23 cellular contexts compared by ENCODE assay signal in the genomic region with DNA sequence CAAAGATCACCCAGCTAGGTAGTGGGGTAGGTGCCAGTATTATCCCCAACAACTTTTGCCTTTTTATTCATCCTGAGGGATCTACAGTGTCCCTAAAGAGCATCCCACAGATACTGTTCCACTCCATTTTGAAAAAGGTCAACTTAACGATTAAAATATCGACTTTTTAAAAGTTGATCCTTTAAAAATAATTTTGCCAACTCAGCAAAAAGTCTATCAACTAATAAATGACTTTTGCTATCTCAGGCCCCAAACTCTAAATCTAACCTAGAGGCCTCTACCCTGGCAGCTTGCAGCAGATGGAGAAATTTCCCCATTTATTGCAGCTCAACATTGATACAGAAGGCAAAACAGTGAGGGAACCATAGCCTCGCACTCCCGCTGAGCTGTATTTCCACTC.
DNase-seq lines count a peak whose midpoint lies in the region; ATAC-seq, FAIRE-seq and TF ChIP-seq lines count a peak whose summit lies in the region.
"Had no signal": no experiment of that assay in that cellular context is flagged by ENCODE, and none has a peak within 500 bp of the region (broad histone marks: within the 10 kb centered on the region; RNA-seq: fewer than 3 reads in every experiment).

No MANE protein-coding gene starts in this region.

- H4K20me1 ChIP-seq in DND-41 (ENCODE audit: insufficient read depth, low read length) = no peaks in the 10 kb centered on the region
- no peaks in the 10 kb centered on the region for H4K20me1 ChIP-seq in H1 (replicated peaks in 1 of 2; ENCODE audit: control insufficient read depth in 1 of 2, insufficient read depth in 2 of 2, low read length in 2 of 2)

- intact Hi-C loops in Right ventricle myocardium superior (cut with DNase I) = no loop called here

- TF ChIP-seq EP300 in H1 (IDR thresholded peaks at IDR 0.05; ENCODE audit: borderline replicate concordance in 1 of 2, low read depth in 2 of 2, low read length in 2 of 2) = no peak

- H3K4me2 ChIP-seq in DND-41 (ENCODE audit: insufficient read depth, low read length) = peak overlapping the region; percentile 11; the same call in 1 of the 2 replicates
- H3K4me2 ChIP-seq in H1 (ENCODE audit: insufficient read depth in 1 of 2, low read depth in 2 of 2, low read length in 2 of 2) = no peak overlapping the region

- H3K36me3 Mint-ChIP-seq in activated naive CD4-positive, alpha-beta T cell treated with anti-CD3 and anti-CD28 coated beads, Interleukin-2, amount 50 U/mL, for 24 hours = peaks cover 41% of the 10 kb centered on the region
- H3K36me3 Mint-ChIP-seq in mesothelial cell of epicardium = no peaks in the 10 kb centered on the region
- H3K36me3 Mint-ChIP-seq: CD8-positive, alpha-beta memory T cell had no signal

- H3K18ac ChIP-seq in H1 (ENCODE audit: extremely low read depth, low read length) = no peak overlapping the region

- H3K23me2 ChIP-seq in H1 (ENCODE audit: low read depth, low read length) = no peaks in the 10 kb centered on the region

- WGBS in H1 (ENCODE audit: extremely low coverage in 1 of 2, insufficient coverage in 1 of 2, insufficient read length in 1 of 2, insufficient replicate concordance in 2 of 2, low coverage in 1 of 2, low lambda C conversion rate in 2 of 2, missing lambda C conversion rate in 1 of 2), 2 experiments = 80% methylated on average over 4 of the region's 4 CpGs; no CpG with 5 or more reads in 1 of the 2 experiments

- H3K56ac ChIP-seq in H1 (replicated peaks; ENCODE audit: insufficient read length, low read depth, low read length) = no peak overlapping the region

- H3K79me2 ChIP-seq in DND-41 (ENCODE audit: insufficient read depth, low read length) (no peaks in the 10 kb centered on the region), H1 (ENCODE audit: control insufficient read depth in 1 of 2, insufficient read depth in 2 of 2, low read length in 2 of 2) (no peaks in the 10 kb centered on the region)

- no peak for TF ChIP-seq CTCF in DND-41 (IDR thresholded peaks at IDR 0.05; ENCODE audit: borderline replicate concordance, extremely low read depth, low read length, poor library complexity, severe bottlenecking)
- TF ChIP-seq CTCF in H1 (IDR thresholded peaks at IDR 0.05; ENCODE audit: control extremely low read depth in 1 of 3, insufficient read depth in 1 of 3, low read depth in 1 of 3, low read length in 3 of 3) = no peak
- no peak for TF ChIP-seq CTCF in mesothelial cell of epicardium (IDR thresholded peaks at IDR 0.05; ENCODE audit: unreplicated experiment)

- H2BK20ac ChIP-seq in H1 (ENCODE audit: low read length) = no peak overlapping the region

- no peak overlapping the region for H3K14ac ChIP-seq in H1 (ENCODE audit: insufficient read length)

- TF ChIP-seq POLR2A in H1 (IDR thresholded peaks at IDR 0.05; ENCODE audit: control extremely low read depth in 1 of 2, low read depth in 2 of 2, low read length in 2 of 2) = no peak

- H3K27ac Mint-ChIP-seq in activated naive CD4-positive, alpha-beta T cell treated with anti-CD3 and anti-CD28 coated beads, Interleukin-2, amount 50 U/mL, for 24 hours = peak overlapping the region; percentile 70
- no peak overlapping the region for H3K27ac Mint-ChIP-seq in mesothelial cell of epicardium

- no peaks in the 10 kb centered on the region for H3K27me3 Mint-ChIP-seq in activated naive CD4-positive, alpha-beta T cell treated with anti-CD3 and anti-CD28 coated beads, Interleukin-2, amount 50 U/mL, for 24 hours
- peaks cover 4% of the 10 kb centered on the region for H3K27me3 Mint-ChIP-seq in mesothelial cell of epicardium (ENCODE audit: low read depth)

- H4K5ac ChIP-seq in H1 (ENCODE audit: insufficient read length, low read depth, low read length) = no peak overlapping the region

- no peak overlapping the region for H3K9ac ChIP-seq in DND-41 (ENCODE audit: low read depth, low read length)
- no peak overlapping the region for H3K9ac ChIP-seq in H1 (replicated peaks in 1 of 4; ENCODE audit: extremely low read depth in 1 of 4, low read depth in 3 of 4, low read length in 3 of 4)

- no peak overlapping the region for H4K91ac ChIP-seq in H1 (replicated peaks; ENCODE audit: insufficient read length, low read length)

- H3K4me3 ChIP-seq in DND-41 (ENCODE audit: low read depth in 1 of 2, low read length in 2 of 2) (no peak overlapping the region), H1 (ENCODE audit: extremely low read depth in 1 of 4, insufficient read depth in 2 of 4, low read depth in 3 of 4, low read length in 4 of 4) (no peak overlapping the region)
- H3K4me3 ChIP-seq: MG63, SJCRH30 had no signal

- H3K27me3 ChIP-seq in DND-41 (ENCODE audit: insufficient read depth, low read length, poor library complexity) (no peaks in the 10 kb centered on the region), H1 (replicated peaks in 1 of 4; ENCODE audit: control insufficient read depth in 3 of 4, extremely low read depth in 1 of 4, insufficient read depth in 3 of 4, low read length in 3 of 4) (peaks cover 0 to 2% (median 0%) of the 10 kb centered on the region in 4 experiments; a peak in 2 of 7 replicates)
- H3K27me3 ChIP-seq: MG63, SJCRH30 had no signal

- H3K4me1 Mint-ChIP-seq in activated naive CD4-positive, alpha-beta T cell treated with anti-CD3 and anti-CD28 coated beads, Interleukin-2, amount 50 U/mL, for 24 hours = peaks cover 81% of the 10 kb centered on the region
- peaks cover 14% of the 10 kb centered on the region for H3K4me1 Mint-ChIP-seq in mesothelial cell of epicardium

- H2BK12ac ChIP-seq in H1 (ENCODE audit: low read depth, low read length) = no peak overlapping the region

- DNase-seq in activated naive CD4-positive, alpha-beta T cell treated with Interleukin-2 at 50 U/mL for 16 hours = no peak
- no peak for DNase-seq in DND-41
- DNase-seq in H1 (ENCODE audit: low read depth in 1 of 2, low spot score in 2 of 2) = no peak
- DNase-seq in Right ventricle myocardium superior = no peak
- no peak for DNase-seq in mesothelial cell of epicardium (ENCODE audit: low spot score in 2 of 2, unreplicated experiment in 2 of 2)
- no peak for DNase-seq in stimulated activated naive CD8-positive, alpha-beta T cell treated with anti-CD3 and anti-CD28 coated beads, Interleukin-15, Interleukin-2, amounts not matched to agents 100 U/mL and 50 U/mL, for 24 hours
- DNase-seq: C1 segment of cervical spinal cord; CD8-positive, alpha-beta memory T cell; DMS153; MG63; NCI-H2029; NCI-H446; NCI-H524 treated with DMSO at 0.1 percent for 48 hours; NCI-H774; NK-92 treated with Interleukin-12 subunit alpha and Interleukin-12 subunit beta, amount 100 ng/mL, for 24 hours; PC-3; SJCRH30 had no signal

- no peak overlapping the region for H2BK120ac ChIP-seq in H1 (replicated peaks; ENCODE audit: low read depth, low read length)

- FAIRE-seq in H1 (lab: Jason Lieb, UNC) = no peak
- FAIRE-seq: A204.1, GM19239 had no signal

- no peak overlapping the region for H2AFZ ChIP-seq in DND-41 (ENCODE audit: low read depth, low read length)
- H2AFZ ChIP-seq in H1 (ENCODE audit: low read length) = no peak overlapping the region

- no peak overlapping the region for H2BK15ac ChIP-seq in H1 (ENCODE audit: low read length)

- H3K9me3 Mint-ChIP-seq in activated naive CD4-positive, alpha-beta T cell treated with anti-CD3 and anti-CD28 coated beads, Interleukin-2, amount 50 U/mL, for 24 hours = no peaks in the 10 kb centered on the region
- peaks cover 4% of the 10 kb centered on the region for H3K9me3 Mint-ChIP-seq in mesothelial cell of epicardium

- POLR2A ChIA-PET in H1 (lab: Charles Lee; ENCODE audit: partially characterized antibody) = no interaction called here

- H4K8ac ChIP-seq in H1 (ENCODE audit: extremely low read depth, insufficient read depth, low read length) = no peak overlapping the region

- CTCF ChIA-PET in H1 (lab: Charles Lee; ENCODE audit: partially characterized antibody) = no interaction called here

- H3K23ac ChIP-seq in H1 (ENCODE audit: insufficient read length) = no peak overlapping the region

- no peak for TF ChIP-seq RAD21 in H1 (IDR thresholded peaks at IDR 0.05 in 1 of 2, conservative IDR thresholded peaks at IDR 0.05 in 1 of 2; ENCODE audit: low read depth in 2 of 2, low read length in 2 of 2)

- H3K4me1 ChIP-seq in DND-41 (ENCODE audit: insufficient read depth, low read length) (peaks cover 33% of the 10 kb centered on the region), H1 (replicated peaks in 1 of 4; ENCODE audit: control insufficient read depth in 3 of 4, insufficient read depth in 4 of 4, low read length in 3 of 4) (peaks cover 0 to 11% (median 0%) of the 10 kb centered on the region in 4 experiments; a peak in 2 of 7 replicates)
- H3K4me1 ChIP-seq: SJCRH30 had no signal

- H3K36me3 ChIP-seq in DND-41 (ENCODE audit: insufficient read depth, low read length) (peaks cover 14% of the 10 kb centered on the region), H1 (ENCODE audit: control insufficient read depth in 2 of 4, insufficient read depth in 4 of 4, low read length in 3 of 4) (no peaks in the 10 kb centered on the region)
- H3K36me3 ChIP-seq: MG63, SJCRH30 had no signal

- peak overlapping the region; percentile 7 for H3K4me3 Mint-ChIP-seq in activated naive CD4-positive, alpha-beta T cell treated with anti-CD3 and anti-CD28 coated beads, Interleukin-2, amount 50 U/mL, for 24 hours
- no peak overlapping the region for H3K4me3 Mint-ChIP-seq in mesothelial cell of epicardium
- H3K4me3 Mint-ChIP-seq: CD8-positive, alpha-beta memory T cell had no signal

- H3K27ac ChIP-seq in DND-41 (ENCODE audit: low read length) (peak overlapping the region; percentile 55), H1 (ENCODE audit: low read depth, low read length) (no peak overlapping the region)
- H3K27ac ChIP-seq: HL-60, SJCRH30 had no signal

- H3K79me1 ChIP-seq in H1 (ENCODE audit: low read depth, low read length) = no peaks in the 10 kb centered on the region

- H2BK5ac ChIP-seq in H1 (ENCODE audit: low read depth, low read length) = no peak overlapping the region

- no peak overlapping the region for H2AK5ac ChIP-seq in H1 (ENCODE audit: low read depth, low read length)

- H3K4ac ChIP-seq in H1 (replicated peaks; ENCODE audit: insufficient read length, low read depth, low read length) = no peak overlapping the region

- no peaks in the 10 kb centered on the region for H3K9me3 ChIP-seq in DND-41 (ENCODE audit: insufficient read depth, low read length, severe bottlenecking)
- no peaks in the 10 kb centered on the region for H3K9me3 ChIP-seq in H1 (ENCODE audit: insufficient read depth in 2 of 2, low read depth in 1 of 2, low read length in 1 of 2)
- H3K9me3 ChIP-seq: MG63, SJCRH30 had no signal

- ATAC-seq in DND-41 (ENCODE audit: insufficient read depth, low read depth) = 0 out of 3 replicates have a peak, but pooled peaks have one; percentile 13
- ATAC-seq in Right ventricle myocardium superior (ENCODE audit: poor library complexity) = no peak
- ATAC-seq in stimulated activated naive CD8-positive, alpha-beta T cell treated with anti-CD3 and anti-CD28 coated beads, Interleukin-15, Interleukin-2, amounts not matched to agents 100 U/mL and 50 U/mL, for 24 hours = no peak
- ATAC-seq: HCT116, PC-3, SK-N-SH treated with all-trans-retinoic acid at 6 μM for 48 hours had no signal

TF ChIP-seq in H1, 55 proteins besides CTCF, POLR2A, EP300 and RAD21 (continues in another document):
- no peak for TF ChIP-seq E2F6 (IDR thresholded peaks at IDR 0.05)
